In the genomic region with DNA sequence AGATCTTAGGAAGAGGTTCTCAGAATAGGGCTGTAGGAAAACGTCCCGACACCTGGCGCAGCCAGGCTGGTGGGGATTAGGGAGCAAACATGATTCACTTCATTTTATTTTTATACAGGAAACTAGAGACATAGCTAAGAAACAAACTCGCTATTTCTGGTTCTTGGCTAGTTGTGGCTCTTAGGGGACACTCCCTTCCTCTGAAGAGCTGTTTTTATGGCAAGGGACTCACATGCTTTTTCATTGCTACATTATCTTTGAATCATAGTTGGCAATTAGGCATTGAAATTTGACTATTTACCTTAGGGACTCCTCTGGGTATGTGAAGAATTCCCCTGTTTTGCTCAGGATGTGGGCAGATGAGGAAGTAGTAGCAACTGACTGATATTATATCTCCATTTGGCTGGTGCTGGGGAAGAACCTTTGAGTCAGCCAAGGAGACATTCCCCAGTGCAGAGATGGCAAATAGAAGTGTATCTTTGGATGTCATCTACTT, we compare ENCODE assay signal across 8 cellular contexts.
A peak's percentile ranks its signal among the peaks of the same experiment; 100 is the strongest.
DNase-seq lines count a peak whose midpoint lies in the region; ATAC-seq and TF ChIP-seq lines count a peak whose summit lies in the region.

No MANE protein-coding gene starts in this region.

- 31 to 36% methylated on average over 4 of the region's 4 CpGs for WGBS in sigmoid colon, 2 donors

- H3K27me3 ChIP-seq in fibroblast of lung (ENCODE audit: control insufficient read depth, insufficient read depth, low read length): no peaks in the 10 kb centered on the region
- no peaks in the 10 kb centered on the region for H3K27me3 ChIP-seq in sigmoid colon

- peak overlapping the region; percentile 4 for H3K4me2 ChIP-seq in fibroblast of lung (ENCODE audit: extremely low read depth, insufficient read depth, low read length)

- ATAC-seq in activated CD8-positive, alpha-beta memory T cell treated with anti-CD3 and anti-CD28 coated beads, Interleukin-2, amount 10 ng/mL, durations not matched to agents 7 days and 5 days: peak; percentile 66
- ATAC-seq in HG02852 (IDR thresholded peaks at IDR 0.05; ENCODE audit: unreplicated experiment): peak; percentile 71

- H4K20me1 ChIP-seq in fibroblast of lung (ENCODE audit: control insufficient read depth, extremely low read depth, insufficient read depth, low read length): no peaks in the 10 kb centered on the region

- no peak overlapping the region for H3K27ac ChIP-seq in fibroblast of lung (ENCODE audit: insufficient read depth, low read length)
- H3K27ac ChIP-seq in sigmoid colon: peak overlapping the region in 1 of 4 donors; percentile 58

- H3K9me3 Mint-ChIP-seq in activated CD8-positive, alpha-beta memory T cell treated with anti-CD3 and anti-CD28 coated beads, Interleukin-2, amount 10 ng/mL, durations not matched to agents 7 days and 5 days (ENCODE audit: low read depth): peaks cover 4% of the 10 kb centered on the region

- no peak for DNase-seq in activated CD8-positive, alpha-beta memory T cell treated with anti-CD3 and anti-CD28 coated beads, Interleukin-2, amount 10 ng/mL, durations not matched to agents 7 days and 5 days
- DNase-seq in activated CD8-positive, alpha-beta memory T cell treated with anti-CD3 and anti-CD28 coated beads for 24 hours: no peak
- peak; percentile 35 to 75 for DNase-seq in fibroblast of lung (ENCODE audit: low read depth in 2 of 2)
- no peak for DNase-seq in NCI-H774 (lab: John Stamatoyannopoulos, UW)
- no peak for DNase-seq in NCI-H187 (lab: John Stamatoyannopoulos, UW)
- no peak for DNase-seq in sigmoid colon

- peak overlapping the region; percentile 28 for H3K4me3 Mint-ChIP-seq in activated CD8-positive, alpha-beta memory T cell treated with anti-CD3 and anti-CD28 coated beads, Interleukin-2, amount 10 ng/mL, durations not matched to agents 7 days and 5 days

- CTCF ChIA-PET in activated CD8-positive, alpha-beta memory T cell treated with anti-CD3 and anti-CD28 coated beads, Interleukin-2, amount 10 ng/mL, durations not matched to agents 7 days and 5 days (lab: Charles Lee): interaction anchor here (1.0 to 1.2 kb wide), 3 partner anchors 15 to 322 kb away, joined by 3 to 4 read pairs (median 3); no protein-coding TSS in a partner anchor

- peaks cover 45% of the 10 kb centered on the region for H3K4me1 Mint-ChIP-seq in activated CD8-positive, alpha-beta memory T cell treated with anti-CD3 and anti-CD28 coated beads, Interleukin-2, amount 10 ng/mL, durations not matched to agents 7 days and 5 days

- intact Hi-C loops in sigmoid colon (cut with DNase I): loop anchor here (10.0 kb wide), 1 partner anchor 326 kb away; no protein-coding TSS in a partner anchor

- no peaks in the 10 kb centered on the region for H3K27me3 Mint-ChIP-seq in activated CD8-positive, alpha-beta memory T cell treated with anti-CD3 and anti-CD28 coated beads, Interleukin-2, amount 10 ng/mL, durations not matched to agents 7 days and 5 days

- H3K9ac ChIP-seq in fibroblast of lung (ENCODE audit: insufficient read depth, low read length): no peak overlapping the region

- TF ChIP-seq EP300 in sigmoid colon (IDR thresholded peaks at IDR 0.05): no peak

- no peak for TF ChIP-seq POLR2A in sigmoid colon (IDR thresholded peaks at IDR 0.05)

- H3K4me1 ChIP-seq in fibroblast of lung (ENCODE audit: control insufficient read depth, extremely low read depth, insufficient read depth, low read length) (peaks cover 21% of the 10 kb centered on the region), sigmoid colon (peaks cover 0 to 16% (median 10%) of the 10 kb centered on the region in 4 donors)

- no peak for TF ChIP-seq CTCF in fibroblast of lung (conservative IDR thresholded peaks at IDR 0.05 in 1 of 2, IDR thresholded peaks at IDR 0.05 in 1 of 2; ENCODE audit: low read depth in 1 of 2, low read length in 2 of 2)
- TF ChIP-seq CTCF in sigmoid colon (IDR thresholded peaks at IDR 0.05): no peak

- H3K4me3 ChIP-seq in fibroblast of lung (replicated peaks in 1 of 4; ENCODE audit: control extremely low read depth in 1 of 4, insufficient read depth in 1 of 4, low read depth in 3 of 4, low read length in 4 of 4) (no peak overlapping the region), sigmoid colon (no peak overlapping the region)

- no peaks in the 10 kb centered on the region for H3K36me3 ChIP-seq in fibroblast of lung (ENCODE audit: control insufficient read depth, insufficient read depth, low read length)
- H3K36me3 ChIP-seq in sigmoid colon: no peaks in the 10 kb centered on the region

- H3K9me3 ChIP-seq in fibroblast of lung (ENCODE audit: control insufficient read depth, insufficient read depth, low read depth, low read length): no peaks in the 10 kb centered on the region
- H3K9me3 ChIP-seq in sigmoid colon: peaks cover 0 to 8% (median 4%) of the 10 kb centered on the region in 4 donors

- H3K79me2 ChIP-seq in fibroblast of lung (ENCODE audit: control insufficient read depth, insufficient read depth, low read length): no peaks in the 10 kb centered on the region

- no peak overlapping the region for H2AFZ ChIP-seq in fibroblast of lung (ENCODE audit: low read length)

- H3K27ac Mint-ChIP-seq in activated CD8-positive, alpha-beta memory T cell treated with anti-CD3 and anti-CD28 coated beads, Interleukin-2, amount 10 ng/mL, durations not matched to agents 7 days and 5 days: peak overlapping the region; percentile 67

- peaks cover 20% of the 10 kb centered on the region for H3K36me3 Mint-ChIP-seq in activated CD8-positive, alpha-beta memory T cell treated with anti-CD3 and anti-CD28 coated beads, Interleukin-2, amount 10 ng/mL, durations not matched to agents 7 days and 5 days

TF ChIP-seq in PFSK-1, 5 proteins besides CTCF, POLR2A, EP300 and RAD21:
- TF ChIP-seq SIN3A (IDR thresholded peaks at IDR 0.05; ENCODE audit: borderline replicate concordance, insufficient read depth, low read length) (0 out of 2 replicates have a peak, but pooled peaks have one; percentile 26), POLR2AphosphoS5 (IDR thresholded peaks at IDR 0.05; ENCODE audit: low read depth, low read length) (no peak)

Comparison
In these comparisons a context has a peak if more than half of its experiments do, and no peak if none do; other contexts are left out.
1. DNase-seq: peak in fibroblast of lung (2 of 2); none in activated CD8-positive, alpha-beta memory T cell treated with anti-CD3 and anti-CD28 coated beads, Interleukin-2, amount 10 ng/mL, durations not matched to agents 7 days and 5 days (single experiment), activated CD8-positive, alpha-beta memory T cell treated with anti-CD3 and anti-CD28 coated beads for 24 hours (single experiment), NCI-H774 (single experiment), NCI-H187 (0 of 2) and sigmoid colon (single experiment).